Comparison of ENCODE assay signal across 1 cellular context in genomic region chr7:25854608-25855497, GRCh38.
A peak's percentile ranks its signal among the peaks of the same experiment; 100 is the strongest.
TF ChIP-seq lines count a peak whose summit lies in the region.

No MANE protein-coding gene starts in this region.

TF ChIP-seq in HepG2, 621 proteins besides CTCF, POLR2A, EP300 and RAD21 (continued from another document):
- no peak for TF ChIP-seq HIC2 (CRISPR knock-in tag; IDR thresholded peaks at IDR 0.05; ENCODE audit: low read depth)
- no peak for TF ChIP-seq ZNF615 (CRISPR knock-in tag; IDR thresholded peaks at IDR 0.05; ENCODE audit: borderline replicate concordance)
- TF ChIP-seq CHCHD3 (CRISPR knock-in tag; IDR thresholded peaks at IDR 0.05): no peak
- no peak for TF ChIP-seq KLF12 (CRISPR knock-in tag; IDR thresholded peaks at IDR 0.05; ENCODE audit: borderline replicate concordance)
- TF ChIP-seq TRAFD1 (CRISPR knock-in tag; IDR thresholded peaks at IDR 0.05; ENCODE audit: borderline replicate concordance): no peak
- TF ChIP-seq SRSF9 (IDR thresholded peaks at IDR 0.05; ENCODE audit: borderline replicate concordance, insufficient read depth, low read depth, low read length, poor library complexity, severe bottlenecking): no peak
- no peak for TF ChIP-seq REL (CRISPR knock-in tag; conservative IDR thresholded peaks at IDR 0.05)
- TF ChIP-seq TEAD3 (CRISPR knock-in tag; optimal IDR thresholded peaks at IDR 0.05; ENCODE audit: borderline replicate concordance): no peak
- no peak for TF ChIP-seq HNRNPLL (IDR thresholded peaks at IDR 0.05; ENCODE audit: low read depth, low read length, poor library complexity, severe bottlenecking)
- TF ChIP-seq YEATS4 (CRISPR knock-in tag; IDR thresholded peaks at IDR 0.05; ENCODE audit: borderline replicate concordance): no peak
- no peak for TF ChIP-seq ZBTB4 (CRISPR knock-in tag; IDR thresholded peaks at IDR 0.05; ENCODE audit: borderline replicate concordance)
- TF ChIP-seq NFYC (CRISPR knock-in tag; IDR thresholded peaks at IDR 0.05): peak; percentile 58
- TF ChIP-seq, protein P1, sequence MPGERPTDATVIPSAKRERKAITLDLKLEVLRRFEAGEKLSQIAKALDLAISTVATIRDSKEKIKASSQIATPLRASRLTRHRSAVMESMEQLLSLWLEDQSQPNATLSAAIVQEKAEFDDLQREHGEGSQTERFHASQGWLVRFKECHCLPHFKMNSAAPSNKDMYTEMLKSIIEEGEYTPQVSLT (CRISPR knock-in tag; IDR thresholded peaks at IDR 0.05; ENCODE audit: borderline replicate concordance, low read depth): no peak
- no peak for TF ChIP-seq HNRNPL (IDR thresholded peaks at IDR 0.05; ENCODE audit: low read depth, low read length)
- no peak for TF ChIP-seq ZFP36 (IDR thresholded peaks at IDR 0.05; ENCODE audit: borderline replicate concordance, low read depth, low read length, partially characterized antibody)
- TF ChIP-seq, protein P2, sequence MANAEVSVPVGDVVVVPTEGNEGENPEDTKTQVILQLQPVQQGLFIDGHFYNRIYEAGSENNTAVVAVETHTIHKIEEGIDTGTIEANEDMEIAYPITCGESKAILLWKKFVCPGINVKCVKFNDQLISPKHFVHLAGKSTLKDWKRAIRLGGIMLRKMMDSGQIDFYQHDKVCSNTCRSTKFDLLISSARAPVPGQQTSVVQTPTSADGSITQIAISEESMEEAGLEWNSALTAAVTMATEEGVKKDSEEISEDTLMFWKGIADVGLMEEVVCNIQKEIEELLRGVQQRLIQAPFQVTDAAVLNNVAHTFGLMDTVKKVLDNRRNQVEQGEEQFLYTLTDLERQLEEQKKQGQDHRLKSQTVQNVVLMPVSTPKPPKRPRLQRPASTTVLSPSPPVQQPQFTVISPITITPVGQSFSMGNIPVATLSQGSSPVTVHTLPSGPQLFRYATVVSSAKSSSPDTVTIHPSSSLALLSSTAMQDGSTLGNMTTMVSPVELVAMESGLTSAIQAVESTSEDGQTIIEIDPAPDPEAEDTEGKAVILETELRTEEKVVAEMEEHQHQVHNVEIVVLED (CRISPR knock-in tag; IDR thresholded peaks at IDR 0.05; ENCODE audit: borderline replicate concordance): no peak
- peak; percentile 18; the same call in 1 of the 2 replicates for TF ChIP-seq CBX2 (IDR thresholded peaks at IDR 0.05; ENCODE audit: low read depth, low read length)
- no peak for TF ChIP-seq CBX2 (CRISPR knock-in tag; IDR thresholded peaks at IDR 0.05; ENCODE audit: low read depth)
- TF ChIP-seq ZMAT3 (CRISPR knock-in tag; conservative IDR thresholded peaks at IDR 0.05): no peak
- no peak for TF ChIP-seq ZNF317 (CRISPR knock-in tag; IDR thresholded peaks at IDR 0.05)
- no peak for TF ChIP-seq FOXP4 (CRISPR knock-in tag; IDR thresholded peaks at IDR 0.05)
- TF ChIP-seq NFYB (CRISPR knock-in tag; IDR thresholded peaks at IDR 0.05): peak; percentile 49
- no peak for TF ChIP-seq GMEB2 (CRISPR knock-in tag; IDR thresholded peaks at IDR 0.05; ENCODE audit: low read depth)
- TF ChIP-seq ZNF550 (CRISPR knock-in tag; IDR thresholded peaks at IDR 0.05; ENCODE audit: borderline replicate concordance): no peak
- TF ChIP-seq JARID2 (CRISPR knock-in tag; IDR thresholded peaks at IDR 0.05; ENCODE audit: insufficient replicate concordance): no peak
- no peak for TF ChIP-seq ZNF451 (CRISPR knock-in tag; IDR thresholded peaks at IDR 0.05)
- no peak for TF ChIP-seq ZNF383 (CRISPR knock-in tag; IDR thresholded peaks at IDR 0.05; ENCODE audit: borderline replicate concordance)
- no peak for TF ChIP-seq PITX1 (CRISPR knock-in tag; IDR thresholded peaks at IDR 0.05)
- no peak for TF ChIP-seq CBX1 (IDR thresholded peaks at IDR 0.05; ENCODE audit: low read depth)
- TF ChIP-seq KAT8 (CRISPR knock-in tag; IDR thresholded peaks at IDR 0.05): no peak
- TF ChIP-seq MYPOP (CRISPR knock-in tag; IDR thresholded peaks at IDR 0.05): no peak
- TF ChIP-seq ZNF720 (CRISPR knock-in tag; IDR thresholded peaks at IDR 0.05): no peak
- peak; percentile 50 for TF ChIP-seq SMC3 (IDR thresholded peaks at IDR 0.05; ENCODE audit: low read length)
- TF ChIP-seq, protein P3, sequence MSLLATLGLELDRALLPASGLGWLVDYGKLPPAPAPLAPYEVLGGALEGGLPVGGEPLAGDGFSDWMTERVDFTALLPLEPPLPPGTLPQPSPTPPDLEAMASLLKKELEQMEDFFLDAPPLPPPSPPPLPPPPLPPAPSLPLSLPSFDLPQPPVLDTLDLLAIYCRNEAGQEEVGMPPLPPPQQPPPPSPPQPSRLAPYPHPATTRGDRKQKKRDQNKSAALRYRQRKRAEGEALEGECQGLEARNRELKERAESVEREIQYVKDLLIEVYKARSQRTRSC (CRISPR knock-in tag; IDR thresholded peaks at IDR 0.05; ENCODE audit: low read depth): no peak
- TF ChIP-seq MAF1 (CRISPR knock-in tag; IDR thresholded peaks at IDR 0.05; ENCODE audit: borderline replicate concordance): no peak
- 0 out of 2 replicates have a peak, but pooled peaks have one; percentile 8 for TF ChIP-seq STAG1 (CRISPR knock-in tag; IDR thresholded peaks at IDR 0.05)
- no peak for TF ChIP-seq JDP2 (CRISPR knock-in tag; IDR thresholded peaks at IDR 0.05; ENCODE audit: borderline replicate concordance)
- TF ChIP-seq ZNF260 (CRISPR knock-in tag; IDR thresholded peaks at IDR 0.05; ENCODE audit: borderline replicate concordance, low read depth): no peak
- TF ChIP-seq, protein P4, sequence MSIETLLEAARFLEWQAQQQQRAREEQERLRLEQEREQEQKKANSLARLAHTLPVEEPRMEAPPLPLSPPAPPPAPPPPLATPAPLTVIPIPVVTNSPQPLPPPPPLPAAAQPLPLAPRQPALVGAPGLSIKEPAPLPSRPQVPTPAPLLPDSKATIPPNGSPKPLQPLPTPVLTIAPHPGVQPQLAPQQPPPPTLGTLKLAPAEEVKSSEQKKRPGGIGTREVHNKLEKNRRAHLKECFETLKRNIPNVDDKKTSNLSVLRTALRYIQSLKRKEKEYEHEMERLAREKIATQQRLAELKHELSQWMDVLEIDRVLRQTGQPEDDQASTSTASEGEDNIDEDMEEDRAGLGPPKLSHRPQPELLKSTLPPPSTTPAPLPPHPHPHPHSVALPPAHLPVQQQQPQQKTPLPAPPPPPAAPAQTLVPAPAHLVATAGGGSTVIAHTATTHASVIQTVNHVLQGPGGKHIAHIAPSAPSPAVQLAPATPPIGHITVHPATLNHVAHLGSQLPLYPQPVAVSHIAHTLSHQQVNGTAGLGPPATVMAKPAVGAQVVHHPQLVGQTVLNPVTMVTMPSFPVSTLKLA (IDR thresholded peaks at IDR 0.05): no peak
- TF ChIP-seq PBX2 (CRISPR knock-in tag; IDR thresholded peaks at IDR 0.05): peak; percentile 55; the same call in 1 of the 2 replicates
- no peak for TF ChIP-seq ZNF510 (CRISPR knock-in tag; IDR thresholded peaks at IDR 0.05; ENCODE audit: low read depth)
